2 cellular contexts compared by ENCODE assay signal in genomic region chr16:88535181-88535856, GRCh38.
A peak's percentile ranks its signal among the peaks of the same experiment; 100 is the strongest.
TF ChIP-seq lines count a peak whose summit lies in the region.

No MANE protein-coding gene starts in this region.

TF ChIP-seq in K562, 482 proteins besides CTCF, POLR2A, EP300 and RAD21 (continued from another document):
- no peak for TF ChIP-seq CREB5 (CRISPR knock-in tag; IDR thresholded peaks at IDR 0.05)
- no peak for TF ChIP-seq NR4A1 (CRISPR knock-in tag; IDR thresholded peaks at IDR 0.05)
- TF ChIP-seq NR4A1 (tag; IDR thresholded peaks at IDR 0.05) = no peak
- TF ChIP-seq ZNF347 (CRISPR knock-in tag; IDR thresholded peaks at IDR 0.05; ENCODE audit: low read depth) = no peak
- peak; percentile 20; the same call in 1 of the 2 replicates for TF ChIP-seq ZBTB7A (IDR thresholded peaks at IDR 0.05; ENCODE audit: borderline replicate concordance, control insufficient read depth, low read depth, low read length)
- TF ChIP-seq ZNF785 (CRISPR knock-in tag; IDR thresholded peaks at IDR 0.05) = no peak
- no peak for TF ChIP-seq MYBL2 (IDR thresholded peaks at IDR 0.05; ENCODE audit: low read depth)
- no peak for TF ChIP-seq MYBL2 (CRISPR knock-in tag; IDR thresholded peaks at IDR 0.05; ENCODE audit: borderline replicate concordance)
- TF ChIP-seq POLR2B (IDR thresholded peaks at IDR 0.05; ENCODE audit: low read depth, partially characterized antibody) = no peak
- TF ChIP-seq KDM2B (CRISPR knock-in tag; IDR thresholded peaks at IDR 0.05) = no peak
- no peak for TF ChIP-seq IRF2 (CRISPR knock-in tag; IDR thresholded peaks at IDR 0.05)
- no peak for TF ChIP-seq ZNF140 (CRISPR knock-in tag; IDR thresholded peaks at IDR 0.05)
- TF ChIP-seq NCOA6 (IDR thresholded peaks at IDR 0.05) = no peak
- no peak for TF ChIP-seq ZNF717 (CRISPR knock-in tag; IDR thresholded peaks at IDR 0.05)
- TF ChIP-seq SUPT5H (IDR thresholded peaks at IDR 0.05) = 0 out of 2 replicates have a peak, but pooled peaks have one; percentile 50
- TF ChIP-seq E2F4 (CRISPR knock-in tag; IDR thresholded peaks at IDR 0.05; ENCODE audit: low read depth) = no peak

TF ChIP-seq in HepG2, 621 proteins besides CTCF, POLR2A, EP300 and RAD21 (continued from another document):
- TF ChIP-seq ZNF598 (CRISPR knock-in tag; IDR thresholded peaks at IDR 0.05; ENCODE audit: borderline replicate concordance) = no peak
- TF ChIP-seq THRA (CRISPR knock-in tag; IDR thresholded peaks at IDR 0.05; ENCODE audit: borderline replicate concordance) = no peak
- TF ChIP-seq ZNF720 (CRISPR knock-in tag; IDR thresholded peaks at IDR 0.05) = no peak
- no peak for TF ChIP-seq NCOA1 (CRISPR knock-in tag; IDR thresholded peaks at IDR 0.05)
- no peak for TF ChIP-seq NONO (IDR thresholded peaks at IDR 0.05)
- TF ChIP-seq NONO (CRISPR knock-in tag; conservative IDR thresholded peaks at IDR 0.05) = no peak
- 0 out of 2 replicates have a peak, but pooled peaks have one; percentile 30 for TF ChIP-seq ZNF572 (CRISPR knock-in tag; IDR thresholded peaks at IDR 0.05)
- peak; percentile 97 for TF ChIP-seq ZC3H13 (CRISPR knock-in tag; IDR thresholded peaks at IDR 0.05)
- TF ChIP-seq AGO1 (IDR thresholded peaks at IDR 0.05; ENCODE audit: low read depth, low read length, poor library complexity, severe bottlenecking) = peak; percentile 35
- TF ChIP-seq CBX1 (IDR thresholded peaks at IDR 0.05; ENCODE audit: low read depth) = no peak
- no peak for TF ChIP-seq KAT8 (CRISPR knock-in tag; IDR thresholded peaks at IDR 0.05)
- TF ChIP-seq ZNF556 (CRISPR knock-in tag; IDR thresholded peaks at IDR 0.05; ENCODE audit: borderline replicate concordance) = 0 out of 2 replicates have a peak, but pooled peaks have one; percentile 42
